In the genomic region with DNA sequence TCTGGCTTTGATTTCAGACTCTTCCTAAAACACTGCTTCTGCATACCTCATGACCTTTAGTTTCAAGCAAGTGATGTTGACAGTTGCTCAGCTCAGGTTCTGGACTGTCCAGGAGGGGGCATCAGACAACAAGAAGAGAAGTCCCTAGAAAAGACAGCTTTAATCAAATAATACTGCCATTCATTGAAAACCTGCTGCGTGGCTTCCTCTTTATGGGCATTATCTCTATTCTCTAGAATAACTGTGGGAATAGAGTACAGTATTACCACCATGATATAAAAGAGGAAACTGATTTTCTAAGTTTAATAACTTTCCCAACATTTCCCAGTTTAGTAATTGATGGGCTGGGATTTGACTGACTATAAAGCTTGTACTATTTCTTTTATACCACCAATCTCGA, we compare ENCODE assay signal across 8 cellular contexts.
DNase-seq lines count a peak whose midpoint lies in the region; ATAC-seq and TF ChIP-seq lines count a peak whose summit lies in the region.

No MANE protein-coding gene starts in this region.

- peaks cover 9% of the 10 kb centered on the region for H3K4me1 Mint-ChIP-seq in activated naive CD4-positive, alpha-beta T cell treated with anti-CD3 and anti-CD28 coated beads for 36 hours (ENCODE audit: low read depth)

- DNase-seq in DMS79 treated with DMSO at 0.1 percent for 48 hours (lab: John Stamatoyannopoulos, UW) (peak; percentile 60), RPMI8226 (peak; percentile 72), head of caudate nucleus (peak; percentile 10 to 87 (median 64)), putamen (ENCODE audit: low spot score) (peak; percentile 55), coronary artery (ENCODE audit: low spot score) (no peak)
- DNase-seq in activated naive CD4-positive, alpha-beta T cell treated with anti-CD3 and anti-CD28 coated beads for 36 hours = peak; percentile 78

- H3K27me3 Mint-ChIP-seq in activated naive CD4-positive, alpha-beta T cell treated with anti-CD3 and anti-CD28 coated beads for 36 hours (ENCODE audit: low read depth) = no peaks in the 10 kb centered on the region

- TF ChIP-seq CTCF in LNCAP (IDR thresholded peaks at IDR 0.05) (peak; percentile 83), coronary artery (IDR thresholded peaks at IDR 0.05) (no peak)

- peak; percentile 66 for ATAC-seq in GM21786 (IDR thresholded peaks at IDR 0.05; ENCODE audit: unreplicated experiment)

- CTCF ChIA-PET in activated naive CD4-positive, alpha-beta T cell treated with anti-CD3 and anti-CD28 coated beads for 36 hours (lab: Charles Lee) = interaction anchor here (0.7 to 2.4 kb wide), 31 partner anchors 9 to 588 kb away, joined by 3 to 18 read pairs (median 4); no protein-coding TSS in a partner anchor

- H3K4me3 Mint-ChIP-seq in activated naive CD4-positive, alpha-beta T cell treated with anti-CD3 and anti-CD28 coated beads for 36 hours = no peak overlapping the region

- no peak overlapping the region for H3K27ac ChIP-seq in coronary artery

- H3K9me3 Mint-ChIP-seq in activated naive CD4-positive, alpha-beta T cell treated with anti-CD3 and anti-CD28 coated beads for 36 hours = no peaks in the 10 kb centered on the region

- intact Hi-C loops in activated naive CD4-positive, alpha-beta T cell treated with anti-CD3 and anti-CD28 coated beads for 36 hours (cut with micrococcal nuclease) = loop anchor here (1.0 to 5.0 kb wide), 6 partner anchors 63 to 575 kb away; a partner anchor contains a TSS
- intact Hi-C loops in head of caudate nucleus (cut with DNase I) = loop anchor here (10.0 kb wide), 1 partner anchor 575 kb away; no protein-coding TSS in a partner anchor

- H3K27ac Mint-ChIP-seq in activated naive CD4-positive, alpha-beta T cell treated with anti-CD3 and anti-CD28 coated beads for 36 hours = no peak overlapping the region

- peaks cover 2% of the 10 kb centered on the region for H3K36me3 Mint-ChIP-seq in activated naive CD4-positive, alpha-beta T cell treated with anti-CD3 and anti-CD28 coated beads for 36 hours (ENCODE audit: low read depth)

- H3K4me3 ChIP-seq in coronary artery = no peak overlapping the region
